In the genomic region with DNA sequence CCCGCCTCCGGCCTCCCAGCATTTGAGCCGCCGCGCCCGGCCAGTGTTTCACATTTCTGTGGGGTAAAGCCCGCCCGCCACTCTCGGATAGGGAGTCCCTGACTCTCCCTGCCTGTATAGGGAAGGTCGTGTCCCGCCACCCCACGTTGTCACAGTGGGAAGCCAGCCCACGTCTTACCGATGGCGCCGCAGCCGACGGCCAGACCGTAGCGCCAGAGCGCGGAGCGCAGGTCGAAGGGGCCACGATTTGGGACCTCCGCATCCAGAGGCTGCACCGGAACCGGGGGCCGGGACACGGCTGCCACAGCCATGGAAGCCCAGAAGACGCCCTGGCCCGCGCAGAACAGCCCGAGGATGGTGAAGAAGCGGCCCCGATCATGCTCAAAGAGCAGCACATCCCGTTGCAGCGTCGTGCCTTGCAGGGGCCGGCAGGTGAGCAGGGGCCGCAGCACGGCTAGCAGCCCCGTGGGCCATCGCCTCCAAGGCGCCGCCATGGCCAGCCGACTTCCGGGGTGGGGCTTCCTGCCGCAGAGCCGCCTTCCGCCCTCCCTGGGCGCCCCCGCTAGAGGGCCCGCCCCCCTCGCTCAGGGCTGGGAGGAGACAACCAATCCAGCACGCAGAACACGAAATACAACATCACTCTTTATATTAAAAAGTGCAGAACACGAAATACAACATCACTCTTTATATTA, we compare ENCODE assay signal across 1 cellular context.
TF ChIP-seq lines count a peak whose summit lies in the region.

A gene with protein sequence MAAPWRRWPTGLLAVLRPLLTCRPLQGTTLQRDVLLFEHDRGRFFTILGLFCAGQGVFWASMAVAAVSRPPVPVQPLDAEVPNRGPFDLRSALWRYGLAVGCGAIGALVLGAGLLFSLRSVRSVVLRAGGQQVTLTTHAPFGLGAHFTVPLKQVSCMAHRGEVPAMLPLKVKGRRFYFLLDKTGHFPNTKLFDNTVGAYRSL (minus strand): TSS at position 506 of the 692 bp plus-strand sequence. CDS start 12 bp downstream, at position 494.

TF ChIP-seq in K562, 482 proteins besides CTCF, POLR2A, EP300 and RAD21 (continued from another document and continues in another):
- TF ChIP-seq, protein P1, sequence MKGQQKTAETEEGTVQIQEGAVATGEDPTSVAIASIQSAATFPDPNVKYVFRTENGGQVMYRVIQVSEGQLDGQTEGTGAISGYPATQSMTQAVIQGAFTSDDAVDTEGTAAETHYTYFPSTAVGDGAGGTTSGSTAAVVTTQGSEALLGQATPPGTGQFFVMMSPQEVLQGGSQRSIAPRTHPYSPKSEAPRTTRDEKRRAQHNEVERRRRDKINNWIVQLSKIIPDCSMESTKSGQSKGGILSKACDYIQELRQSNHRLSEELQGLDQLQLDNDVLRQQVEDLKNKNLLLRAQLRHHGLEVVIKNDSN (CRISPR knock-in tag; IDR thresholded peaks at IDR 0.05): peak; percentile 41; the same call in 1 of the 2 replicates
- TF ChIP-seq ZNF253 (CRISPR knock-in tag; conservative IDR thresholded peaks at IDR 0.05): no peak; the same call in 1 of the 2 replicates
- TF ChIP-seq ZNF316 (IDR thresholded peaks at IDR 0.05): no peak
- no peak for TF ChIP-seq GABPB2 (CRISPR knock-in tag; conservative IDR thresholded peaks at IDR 0.05)
- TF ChIP-seq CBX5 (IDR thresholded peaks at IDR 0.05; ENCODE audit: borderline replicate concordance, low read depth): no peak
- TF ChIP-seq SAFB (IDR thresholded peaks at IDR 0.05; ENCODE audit: borderline replicate concordance, low read depth, low read length): no peak
- TF ChIP-seq, protein P2, sequence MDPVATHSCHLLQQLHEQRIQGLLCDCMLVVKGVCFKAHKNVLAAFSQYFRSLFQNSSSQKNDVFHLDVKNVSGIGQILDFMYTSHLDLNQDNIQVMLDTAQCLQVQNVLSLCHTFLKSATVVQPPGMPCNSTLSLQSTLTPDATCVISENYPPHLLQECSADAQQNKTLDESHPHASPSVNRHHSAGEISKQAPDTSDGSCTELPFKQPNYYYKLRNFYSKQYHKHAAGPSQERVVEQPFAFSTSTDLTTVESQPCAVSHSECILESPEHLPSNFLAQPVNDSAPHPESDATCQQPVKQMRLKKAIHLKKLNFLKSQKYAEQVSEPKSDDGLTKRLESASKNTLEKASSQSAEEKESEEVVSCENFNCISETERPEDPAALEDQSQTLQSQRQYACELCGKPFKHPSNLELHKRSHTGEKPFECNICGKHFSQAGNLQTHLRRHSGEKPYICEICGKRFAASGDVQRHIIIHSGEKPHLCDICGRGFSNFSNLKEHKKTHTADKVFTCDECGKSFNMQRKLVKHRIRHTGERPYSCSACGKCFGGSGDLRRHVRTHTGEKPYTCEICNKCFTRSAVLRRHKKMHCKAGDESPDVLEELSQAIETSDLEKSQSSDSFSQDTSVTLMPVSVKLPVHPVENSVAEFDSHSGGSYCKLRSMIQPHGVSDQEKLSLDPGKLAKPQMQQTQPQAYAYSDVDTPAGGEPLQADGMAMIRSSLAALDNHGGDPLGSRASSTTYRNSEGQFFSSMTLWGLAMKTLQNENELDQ (CRISPR knock-in tag; IDR thresholded peaks at IDR 0.05; ENCODE audit: borderline replicate concordance): no peak; the same call in 1 of the 2 replicates
- TF ChIP-seq KAT2B (IDR thresholded peaks at IDR 0.05; ENCODE audit: low read depth, low read length): no peak
- TF ChIP-seq POLR2H (tag; IDR thresholded peaks at IDR 0.05; ENCODE audit: low read depth): peak; percentile 73; the same call in 1 of the 2 replicates
- no peak for TF ChIP-seq ZNF324 (CRISPR knock-in tag; IDR thresholded peaks at IDR 0.05)
- TF ChIP-seq TCF7 (IDR thresholded peaks at IDR 0.05; ENCODE audit: borderline replicate concordance): no peak
- TF ChIP-seq GTF2E2 (tag; IDR thresholded peaks at IDR 0.05): no peak
- TF ChIP-seq, protein P3, sequence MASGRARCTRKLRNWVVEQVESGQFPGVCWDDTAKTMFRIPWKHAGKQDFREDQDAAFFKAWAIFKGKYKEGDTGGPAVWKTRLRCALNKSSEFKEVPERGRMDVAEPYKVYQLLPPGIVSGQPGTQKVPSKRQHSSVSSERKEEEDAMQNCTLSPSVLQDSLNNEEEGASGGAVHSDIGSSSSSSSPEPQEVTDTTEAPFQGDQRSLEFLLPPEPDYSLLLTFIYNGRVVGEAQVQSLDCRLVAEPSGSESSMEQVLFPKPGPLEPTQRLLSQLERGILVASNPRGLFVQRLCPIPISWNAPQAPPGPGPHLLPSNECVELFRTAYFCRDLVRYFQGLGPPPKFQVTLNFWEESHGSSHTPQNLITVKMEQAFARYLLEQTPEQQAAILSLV (tag; IDR thresholded peaks at IDR 0.05): no peak
- TF ChIP-seq ZNF311 (CRISPR knock-in tag; IDR thresholded peaks at IDR 0.05): no peak
- TF ChIP-seq, protein P4, sequence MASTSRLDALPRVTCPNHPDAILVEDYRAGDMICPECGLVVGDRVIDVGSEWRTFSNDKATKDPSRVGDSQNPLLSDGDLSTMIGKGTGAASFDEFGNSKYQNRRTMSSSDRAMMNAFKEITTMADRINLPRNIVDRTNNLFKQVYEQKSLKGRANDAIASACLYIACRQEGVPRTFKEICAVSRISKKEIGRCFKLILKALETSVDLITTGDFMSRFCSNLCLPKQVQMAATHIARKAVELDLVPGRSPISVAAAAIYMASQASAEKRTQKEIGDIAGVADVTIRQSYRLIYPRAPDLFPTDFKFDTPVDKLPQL (IDR thresholded peaks at IDR 0.05; ENCODE audit: extremely low read depth, insufficient read length): no peak
- TF ChIP-seq ZNF384 (IDR thresholded peaks at IDR 0.05; ENCODE audit: low read depth, low read length): no peak
- TF ChIP-seq ZNF184 (CRISPR knock-in tag; IDR thresholded peaks at IDR 0.05): no peak
- TF ChIP-seq, protein P5, sequence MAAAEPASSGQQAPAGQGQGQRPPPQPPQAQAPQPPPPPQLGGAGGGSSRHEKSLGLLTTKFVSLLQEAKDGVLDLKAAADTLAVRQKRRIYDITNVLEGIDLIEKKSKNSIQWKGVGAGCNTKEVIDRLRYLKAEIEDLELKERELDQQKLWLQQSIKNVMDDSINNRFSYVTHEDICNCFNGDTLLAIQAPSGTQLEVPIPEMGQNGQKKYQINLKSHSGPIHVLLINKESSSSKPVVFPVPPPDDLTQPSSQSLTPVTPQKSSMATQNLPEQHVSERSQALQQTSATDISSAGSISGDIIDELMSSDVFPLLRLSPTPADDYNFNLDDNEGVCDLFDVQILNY (CRISPR knock-in tag; IDR thresholded peaks at IDR 0.05): peak; percentile 66; the same call in 1 of the 2 replicates
- TF ChIP-seq ZNF408 (CRISPR knock-in tag; IDR thresholded peaks at IDR 0.05; ENCODE audit: low read depth): no peak
- TF ChIP-seq, protein P6, sequence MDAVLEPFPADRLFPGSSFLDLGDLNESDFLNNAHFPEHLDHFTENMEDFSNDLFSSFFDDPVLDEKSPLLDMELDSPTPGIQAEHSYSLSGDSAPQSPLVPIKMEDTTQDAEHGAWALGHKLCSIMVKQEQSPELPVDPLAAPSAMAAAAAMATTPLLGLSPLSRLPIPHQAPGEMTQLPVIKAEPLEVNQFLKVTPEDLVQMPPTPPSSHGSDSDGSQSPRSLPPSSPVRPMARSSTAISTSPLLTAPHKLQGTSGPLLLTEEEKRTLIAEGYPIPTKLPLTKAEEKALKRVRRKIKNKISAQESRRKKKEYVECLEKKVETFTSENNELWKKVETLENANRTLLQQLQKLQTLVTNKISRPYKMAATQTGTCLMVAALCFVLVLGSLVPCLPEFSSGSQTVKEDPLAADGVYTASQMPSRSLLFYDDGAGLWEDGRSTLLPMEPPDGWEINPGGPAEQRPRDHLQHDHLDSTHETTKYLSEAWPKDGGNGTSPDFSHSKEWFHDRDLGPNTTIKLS (IDR thresholded peaks at IDR 0.05; ENCODE audit: borderline replicate concordance, low read depth): no peak
- TF ChIP-seq SIRT6 (IDR thresholded peaks at IDR 0.05; ENCODE audit: low read depth, low read length): no peak
- no peak for TF ChIP-seq BMI1 (IDR thresholded peaks at IDR 0.05; ENCODE audit: low read length)
- TF ChIP-seq PURB (CRISPR knock-in tag; IDR thresholded peaks at IDR 0.05; ENCODE audit: low read depth): no peak
- TF ChIP-seq ZNF436 (CRISPR knock-in tag; IDR thresholded peaks at IDR 0.05): no peak
- TF ChIP-seq, protein P7, sequence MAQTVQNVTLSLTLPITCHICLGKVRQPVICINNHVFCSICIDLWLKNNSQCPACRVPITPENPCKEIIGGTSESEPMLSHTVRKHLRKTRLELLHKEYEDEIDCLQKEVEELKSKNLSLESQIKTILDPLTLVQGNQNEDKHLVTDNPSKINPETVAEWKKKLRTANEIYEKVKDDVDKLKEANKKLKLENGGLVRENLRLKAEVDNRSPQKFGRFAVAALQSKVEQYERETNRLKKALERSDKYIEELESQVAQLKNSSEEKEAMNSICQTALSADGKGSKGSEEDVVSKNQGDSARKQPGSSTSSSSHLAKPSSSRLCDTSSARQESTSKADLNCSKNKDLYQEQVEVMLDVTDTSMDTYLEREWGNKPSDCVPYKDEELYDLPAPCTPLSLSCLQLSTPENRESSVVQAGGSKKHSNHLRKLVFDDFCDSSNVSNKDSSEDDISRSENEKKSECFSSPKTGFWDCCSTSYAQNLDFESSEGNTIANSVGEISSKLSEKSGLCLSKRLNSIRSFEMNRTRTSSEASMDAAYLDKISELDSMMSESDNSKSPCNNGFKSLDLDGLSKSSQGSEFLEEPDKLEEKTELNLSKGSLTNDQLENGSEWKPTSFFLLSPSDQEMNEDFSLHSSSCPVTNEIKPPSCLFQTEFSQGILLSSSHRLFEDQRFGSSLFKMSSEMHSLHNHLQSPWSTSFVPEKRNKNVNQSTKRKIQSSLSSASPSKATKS (CRISPR knock-in tag; IDR thresholded peaks at IDR 0.05): peak; percentile 69; the same call in 1 of the 2 replicates
- TF ChIP-seq SMAD4 (CRISPR knock-in tag; conservative IDR thresholded peaks at IDR 0.05): no peak
- TF ChIP-seq LCOR (CRISPR knock-in tag; IDR thresholded peaks at IDR 0.05): peak; percentile 55; the same call in 1 of the 2 replicates
- TF ChIP-seq, protein P8, sequence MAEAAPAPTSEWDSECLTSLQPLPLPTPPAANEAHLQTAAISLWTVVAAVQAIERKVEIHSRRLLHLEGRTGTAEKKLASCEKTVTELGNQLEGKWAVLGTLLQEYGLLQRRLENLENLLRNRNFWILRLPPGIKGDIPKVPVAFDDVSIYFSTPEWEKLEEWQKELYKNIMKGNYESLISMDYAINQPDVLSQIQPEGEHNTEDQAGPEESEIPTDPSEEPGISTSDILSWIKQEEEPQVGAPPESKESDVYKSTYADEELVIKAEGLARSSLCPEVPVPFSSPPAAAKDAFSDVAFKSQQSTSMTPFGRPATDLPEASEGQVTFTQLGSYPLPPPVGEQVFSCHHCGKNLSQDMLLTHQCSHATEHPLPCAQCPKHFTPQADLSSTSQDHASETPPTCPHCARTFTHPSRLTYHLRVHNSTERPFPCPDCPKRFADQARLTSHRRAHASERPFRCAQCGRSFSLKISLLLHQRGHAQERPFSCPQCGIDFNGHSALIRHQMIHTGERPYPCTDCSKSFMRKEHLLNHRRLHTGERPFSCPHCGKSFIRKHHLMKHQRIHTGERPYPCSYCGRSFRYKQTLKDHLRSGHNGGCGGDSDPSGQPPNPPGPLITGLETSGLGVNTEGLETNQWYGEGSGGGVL (CRISPR knock-in tag; IDR thresholded peaks at IDR 0.05): no peak
- TF ChIP-seq ZNF24 (IDR thresholded peaks at IDR 0.05): no peak
- no peak for TF ChIP-seq ZNF778 (CRISPR knock-in tag; IDR thresholded peaks at IDR 0.05)
- TF ChIP-seq ZNF12 (CRISPR knock-in tag; IDR thresholded peaks at IDR 0.05): no peak
- TF ChIP-seq MAZ (CRISPR knock-in tag; conservative IDR thresholded peaks at IDR 0.05 in 1 of 2, IDR thresholded peaks at IDR 0.05 in 1 of 2): peak; percentile 91 to 92
- TF ChIP-seq RBM25 (IDR thresholded peaks at IDR 0.05; ENCODE audit: low read depth, low read length, severe bottlenecking): no peak
- TF ChIP-seq, protein P9, sequence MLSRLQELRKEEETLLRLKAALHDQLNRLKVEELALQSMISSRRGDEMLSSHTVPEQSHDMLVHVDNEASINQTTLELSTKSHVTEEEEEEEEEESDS (CRISPR knock-in tag; IDR thresholded peaks at IDR 0.05): no peak
- no peak for TF ChIP-seq SMARCC2 (IDR thresholded peaks at IDR 0.05; ENCODE audit: low read depth)
- TF ChIP-seq, protein P10, sequence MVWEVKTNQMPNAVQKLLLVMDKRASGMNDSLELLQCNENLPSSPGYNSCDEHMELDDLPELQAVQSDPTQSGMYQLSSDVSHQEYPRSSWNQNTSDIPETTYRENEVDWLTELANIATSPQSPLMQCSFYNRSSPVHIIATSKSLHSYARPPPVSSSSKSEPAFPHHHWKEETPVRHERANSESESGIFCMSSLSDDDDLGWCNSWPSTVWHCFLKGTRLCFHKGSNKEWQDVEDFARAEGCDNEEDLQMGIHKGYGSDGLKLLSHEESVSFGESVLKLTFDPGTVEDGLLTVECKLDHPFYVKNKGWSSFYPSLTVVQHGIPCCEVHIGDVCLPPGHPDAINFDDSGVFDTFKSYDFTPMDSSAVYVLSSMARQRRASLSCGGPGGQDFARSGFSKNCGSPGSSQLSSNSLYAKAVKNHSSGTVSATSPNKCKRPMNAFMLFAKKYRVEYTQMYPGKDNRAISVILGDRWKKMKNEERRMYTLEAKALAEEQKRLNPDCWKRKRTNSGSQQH (CRISPR knock-in tag; IDR thresholded peaks at IDR 0.05): no peak
- no peak for TF ChIP-seq SETDB1 (IDR thresholded peaks at IDR 0.05; ENCODE audit: low read length)
- TF ChIP-seq, protein P11, sequence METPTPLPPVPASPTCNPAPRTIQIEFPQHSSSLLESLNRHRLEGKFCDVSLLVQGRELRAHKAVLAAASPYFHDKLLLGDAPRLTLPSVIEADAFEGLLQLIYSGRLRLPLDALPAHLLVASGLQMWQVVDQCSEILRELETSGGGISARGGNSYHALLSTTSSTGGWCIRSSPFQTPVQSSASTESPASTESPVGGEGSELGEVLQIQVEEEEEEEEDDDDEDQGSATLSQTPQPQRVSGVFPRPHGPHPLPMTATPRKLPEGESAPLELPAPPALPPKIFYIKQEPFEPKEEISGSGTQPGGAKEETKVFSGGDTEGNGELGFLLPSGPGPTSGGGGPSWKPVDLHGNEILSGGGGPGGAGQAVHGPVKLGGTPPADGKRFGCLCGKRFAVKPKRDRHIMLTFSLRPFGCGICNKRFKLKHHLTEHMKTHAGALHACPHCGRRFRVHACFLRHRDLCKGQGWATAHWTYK (CRISPR knock-in tag; IDR thresholded peaks at IDR 0.05): no peak; the same call in 1 of the 2 replicates
- peak; percentile 93 for TF ChIP-seq ETV5 (CRISPR knock-in tag; IDR thresholded peaks at IDR 0.05; ENCODE audit: low read depth)
- TF ChIP-seq POLR2G (IDR thresholded peaks at IDR 0.05; ENCODE audit: low read depth, low read length): peak; percentile 95
- no peak for TF ChIP-seq RHOXF2B (CRISPR knock-in tag; conservative IDR thresholded peaks at IDR 0.05)
- no peak; the same call in 1 of the 2 replicates for TF ChIP-seq BHLHE40 (IDR thresholded peaks at IDR 0.05; ENCODE audit: low read length)
- TF ChIP-seq, protein P12, sequence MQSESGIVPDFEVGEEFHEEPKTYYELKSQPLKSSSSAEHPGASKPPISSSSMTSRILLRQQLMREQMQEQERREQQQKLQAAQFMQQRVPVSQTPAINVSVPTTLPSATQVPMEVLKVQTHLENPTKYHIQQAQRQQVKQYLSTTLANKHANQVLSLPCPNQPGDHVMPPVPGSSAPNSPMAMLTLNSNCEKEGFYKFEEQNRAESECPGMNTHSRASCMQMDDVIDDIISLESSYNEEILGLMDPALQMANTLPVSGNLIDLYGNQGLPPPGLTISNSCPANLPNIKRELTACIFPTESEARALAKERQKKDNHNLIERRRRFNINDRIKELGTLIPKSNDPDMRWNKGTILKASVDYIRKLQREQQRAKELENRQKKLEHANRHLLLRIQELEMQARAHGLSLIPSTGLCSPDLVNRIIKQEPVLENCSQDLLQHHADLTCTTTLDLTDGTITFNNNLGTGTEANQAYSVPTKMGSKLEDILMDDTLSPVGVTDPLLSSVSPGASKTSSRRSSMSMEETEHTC (IDR thresholded peaks at IDR 0.05): no peak
- TF ChIP-seq ZKSCAN8 (CRISPR knock-in tag; IDR thresholded peaks at IDR 0.05): no peak
